In the genomic region with DNA sequence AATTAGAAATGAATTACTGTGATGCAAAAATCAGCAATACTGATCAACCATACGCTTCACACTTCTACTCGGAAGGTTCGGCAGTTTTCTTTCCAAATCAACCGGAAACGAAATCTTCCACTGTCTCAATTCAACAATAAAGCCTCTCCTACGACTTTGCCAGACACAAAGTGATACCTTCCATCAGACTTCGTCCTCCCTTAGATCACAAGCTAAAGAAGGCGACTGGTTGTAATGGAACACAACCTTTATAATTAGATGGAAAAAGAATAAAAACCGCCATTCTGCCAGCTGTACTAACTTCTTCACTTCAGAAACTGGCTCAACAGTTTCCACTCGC, we compare ENCODE assay signal across 8 cellular contexts. TPM values are rescaled to one million over a fixed set of nuclear protein-coding genes. Genes with fewer than 3 reads are reported as not detected.
DNase-seq lines count a peak whose midpoint lies in the region; ATAC-seq and TF ChIP-seq lines count a peak whose summit lies in the region.

No MANE protein-coding gene starts in this region.

- intact Hi-C loops in mammary epithelial cell (cut with micrococcal nuclease): loop anchor here (1.0 to 2.0 kb wide), 2 partner anchors 59 to 415 kb away; partner anchors contain the start of gene MAP6D1

- peak overlapping the region; percentile 81 for H3K9ac ChIP-seq in HUES48 (ENCODE audit: low read depth, low read length)
- H3K9ac ChIP-seq in mammary epithelial cell (ENCODE audit: insufficient read depth, low read length): peak overlapping the region; percentile 81
- H3K9ac ChIP-seq in mucosa of rectum (ENCODE audit: low read depth in 1 of 2, low read length in 2 of 2): peak overlapping the region; percentile 87 to 89

- H3K79me2 ChIP-seq in mammary epithelial cell (ENCODE audit: insufficient read depth, low read length): peaks cover 54% of the 10 kb centered on the region

- no peak for ATAC-seq in HG02623 (IDR thresholded peaks at IDR 0.05; ENCODE audit: unreplicated experiment)

- CTCF ChIA-PET in AG04450 (lab: Charles Lee): interaction anchor here (0.5 to 2.9 kb wide), 33 partner anchors 9 to 1042 kb away, joined by 3 to 26 read pairs (median 4); partner anchors contain the start of genes ABCC5, EEF1AKMT4 and MAP6D1
- CTCF ChIA-PET in mammary epithelial cell (lab: Charles Lee; ENCODE audit: low non-redundant PET): interaction anchor here (0.5 to 0.6 kb wide), 3 partner anchors 40 to 416 kb away, joined by 3 to 4 read pairs (median 3); no protein-coding TSS in a partner anchor

- H3K36me3 ChIP-seq in HUES48 (ENCODE audit: control insufficient read depth, insufficient read depth, low read length) (peaks cover 3% of the 10 kb centered on the region; the same call in 1 of the 2 replicates), mammary epithelial cell (ENCODE audit: insufficient read depth, low read length) (peaks cover 4% of the 10 kb centered on the region), mucosa of rectum (ENCODE audit: control insufficient read depth in 2 of 2, insufficient read depth in 2 of 2, low read length in 2 of 2) (no peaks in the 10 kb centered on the region)

- DNase-seq in AG04450 (ENCODE audit: low read depth, low spot score) (no peak), mammary epithelial cell (no peak), T1000 (lab: John Stamatoyannopoulos, UW) (no peak), NCI-H187 treated with DMSO at 0.1 percent for 48 hours (lab: John Stamatoyannopoulos, UW) (no peak)
- DNase-seq in effector CD8-positive, alpha-beta T cell (lab: John Stamatoyannopoulos, UW): no peak

- peak overlapping the region; percentile 61 for H3K27ac ChIP-seq in AG04450 (ENCODE audit: low read depth, low read length)
- H3K27ac ChIP-seq in HUES48 (ENCODE audit: low read depth, low read length): peak overlapping the region; percentile 75
- H3K27ac ChIP-seq in mammary epithelial cell (ENCODE audit: insufficient read depth, low read depth, low read length): peak overlapping the region; percentile 60
- peak overlapping the region; percentile 79 to 80 for H3K27ac ChIP-seq in mucosa of rectum (ENCODE audit: low read depth in 2 of 2, low read length in 2 of 2)

- in situ Hi-C loops in mammary epithelial cell (cut with MboI; ENCODE audit: low sequenced_read_pairs in 2 of 2): no loop called here

- H3K4me3 ChIP-seq in AG04450 (ENCODE audit: low read depth, low read length) (peak overlapping the region; percentile 97), HUES48 (ENCODE audit: low read depth, low read length) (peak overlapping the region; percentile 97), mammary epithelial cell (replicated peaks in 1 of 3; ENCODE audit: insufficient read depth in 1 of 3, low read depth in 2 of 3, low read length in 3 of 3) (peak overlapping the region; percentile 76 to 98 (median 93)), mucosa of rectum (ENCODE audit: low read length in 2 of 2) (peak overlapping the region; percentile 97 to 99)

- BruUV-seq in mammary epithelial cell (replicated peaks; lab: Mats Ljungman, UMichigan): no TSS peak

- 14% methylated on average over 10 of the region's 10 CpGs for WGBS in mammary epithelial cell (ENCODE audit: low coverage, missing lambda C conversion rate)

- H3K9me3 ChIP-seq in AG04450 (ENCODE audit: control insufficient read depth, insufficient read depth, low read length): no peaks in the 10 kb centered on the region; the same call in 1 of the 2 replicates
- H3K9me3 ChIP-seq in HUES48 (ENCODE audit: control insufficient read depth, insufficient read depth, low read length): no peaks in the 10 kb centered on the region
- no peaks in the 10 kb centered on the region for H3K9me3 ChIP-seq in mammary epithelial cell (replicated peaks; ENCODE audit: insufficient read depth, low read length)
- no peaks in the 10 kb centered on the region for H3K9me3 ChIP-seq in mucosa of rectum (ENCODE audit: control insufficient read depth in 2 of 2, low read length in 2 of 2)

- peaks cover 15% of the 10 kb centered on the region for H3K4me1 ChIP-seq in HUES48 (ENCODE audit: control insufficient read depth, insufficient read depth, low read length)
- H3K4me1 ChIP-seq in mammary epithelial cell (ENCODE audit: insufficient read depth, low read length): peaks cover 7% of the 10 kb centered on the region
- peaks cover 11 to 14% of the 10 kb centered on the region in 2 donors for H3K4me1 ChIP-seq in mucosa of rectum (ENCODE audit: control insufficient read depth in 2 of 2, insufficient read depth in 2 of 2, low read length in 2 of 2)

- POLR2A ChIA-PET in AG04450 (lab: Yijun Ruan, JAX): interaction anchor here (0.6 to 1.5 kb wide), 5 partner anchors 40 to 395 kb away, joined by 3 to 7 read pairs (median 3); partner anchors contain the start of genes ABCC5 and MAP6D1

- H3K27me3 ChIP-seq in AG04450 (ENCODE audit: control insufficient read depth, insufficient read depth, low read length) (no peaks in the 10 kb centered on the region), HUES48 (ENCODE audit: control insufficient read depth, insufficient read depth, low read length) (no peaks in the 10 kb centered on the region), mammary epithelial cell (ENCODE audit: insufficient read depth, low read length) (no peaks in the 10 kb centered on the region), mucosa of rectum (ENCODE audit: control insufficient read depth in 2 of 2, insufficient read depth in 2 of 2, low read length in 2 of 2) (no peaks in the 10 kb centered on the region)

- dilution Hi-C loops in mammary epithelial cell (cut with HindIII; ENCODE audit: low sequenced_read_pairs): no loop called here

- H4K20me1 ChIP-seq in mammary epithelial cell (ENCODE audit: insufficient read depth, low read length): no peaks in the 10 kb centered on the region

- peak overlapping the region; percentile 99 for H2AFZ ChIP-seq in mammary epithelial cell (ENCODE audit: low read depth, low read length)

- H3K4me2 ChIP-seq in mammary epithelial cell (ENCODE audit: insufficient read depth, low read depth, low read length): peak overlapping the region; percentile 98

- TF ChIP-seq CTCF in AG04450 (IDR thresholded peaks at IDR 0.05; ENCODE audit: low read depth, low read length): no peak
- no peak for TF ChIP-seq CTCF in mammary epithelial cell (conservative IDR thresholded peaks at IDR 0.05 in 1 of 2, IDR thresholded peaks at IDR 0.05 in 1 of 2; ENCODE audit: extremely low read depth in 1 of 2, insufficient read depth in 1 of 2, low read depth in 1 of 2, low read length in 2 of 2)

RNA-seq across cellular contexts. Expression of gene PARL, which starts 0.6 kb away (rescaled TPM):
- polyA plus RNA-seq in AG04450 (2011; rRNA removed) (45.9 and 46.2 TPM in 2 replicates), mammary epithelial cell (39.6 TPM)
- polyA minus RNA-seq in AG04450 (2011; rRNA and poly(A)+ RNA removed): 17.2 and 20.7 TPM in 2 replicates
- total RNA-seq in mammary epithelial cell: 10 to 100 TPM; 33.0 to 70.4 TPM
- 31.3 TPM for polyA minus RNA-seq in mammary epithelial cell

RNA-seq across cellular contexts. Expression of gene MAP6D1, which starts 58.7 kb away (rescaled TPM):
- polyA plus RNA-seq in AG04450 (2011; rRNA removed): 5.2 and 6.1 TPM in 2 replicates
- 0.78 and 1.7 TPM in 2 replicates for polyA minus RNA-seq in AG04450 (2011; rRNA and poly(A)+ RNA removed)
- 1 to 10 TPM; 1.1 to 4.0 TPM for total RNA-seq in mammary epithelial cell
- 4.0 TPM for polyA plus RNA-seq in mammary epithelial cell
- 4.5 TPM for polyA minus RNA-seq in mammary epithelial cell
